ENCODE assay signal across 15 cellular contexts in genomic region chr9:6816581-6816980, GRCh38. TPM values are rescaled to one million over a fixed set of nuclear protein-coding genes. Genes with fewer than 3 reads are reported as not detected.
DNase-seq lines count a peak whose midpoint lies in the region; ATAC-seq and TF ChIP-seq lines count a peak whose summit lies in the region.
"Had no signal": no experiment of that assay in that cellular context is flagged by ENCODE, and none has a peak within 500 bp of the region (broad histone marks: within the 10 kb centered on the region; RNA-seq: fewer than 3 reads in every experiment).

No MANE protein-coding gene starts in this region.

- no peaks in the 10 kb centered on the region for H3K9me3 Mint-ChIP-seq in activated naive CD8-positive, alpha-beta T cell (ENCODE audit: low read depth)
- no peaks in the 10 kb centered on the region for H3K9me3 Mint-ChIP-seq in activated naive CD8-positive, alpha-beta T cell treated with anti-CD3 and anti-CD28 coated beads for 36 hours
- H3K9me3 Mint-ChIP-seq in activated T-helper 17 cell treated with anti-CD3 and anti-CD28 coated beads, Interleukin-2, amount 50 U/mL, for 72 hours, result no peaks in the 10 kb centered on the region
- no peaks in the 10 kb centered on the region for H3K9me3 Mint-ChIP-seq in stimulated activated naive B cell treated with anti-CD40 and anti-IgM and Interleukin-4, amounts not matched to agents 10 μg/mL and 1 μg/mL and 100 μg/mL, for 72 hours
- H3K9me3 Mint-ChIP-seq: CD8-positive, alpha-beta memory T cell; H9 had no signal

- H3K4me1 Mint-ChIP-seq in activated naive CD8-positive, alpha-beta T cell (ENCODE audit: low read depth), result peaks cover 19% of the 10 kb centered on the region
- peaks cover 12% of the 10 kb centered on the region for H3K4me1 Mint-ChIP-seq in activated naive CD8-positive, alpha-beta T cell treated with anti-CD3 and anti-CD28 coated beads for 36 hours
- peaks cover 5% of the 10 kb centered on the region for H3K4me1 Mint-ChIP-seq in activated T-helper 17 cell treated with anti-CD3 and anti-CD28 coated beads, Interleukin-2, amount 50 U/mL, for 72 hours
- peaks cover 18 to 37% of the 10 kb centered on the region in 2 donors for H3K4me1 Mint-ChIP-seq in stimulated activated naive B cell treated with anti-CD40 and anti-IgM and Interleukin-4, amounts not matched to agents 10 μg/mL and 1 μg/mL and 100 μg/mL, for 72 hours

- peak overlapping the region; percentile 17 for H3K27ac Mint-ChIP-seq in activated naive CD8-positive, alpha-beta T cell
- no peak overlapping the region for H3K27ac Mint-ChIP-seq in activated naive CD8-positive, alpha-beta T cell treated with anti-CD3 and anti-CD28 coated beads for 36 hours
- peak overlapping the region; percentile 7 for H3K27ac Mint-ChIP-seq in activated T-helper 17 cell treated with anti-CD3 and anti-CD28 coated beads, Interleukin-2, amount 50 U/mL, for 72 hours
- H3K27ac Mint-ChIP-seq in stimulated activated naive B cell treated with anti-CD40 and anti-IgM and Interleukin-4, amounts not matched to agents 10 μg/mL and 1 μg/mL and 100 μg/mL, for 72 hours, result no peak overlapping the region
- H3K27ac Mint-ChIP-seq: H9 had no signal

- peak; percentile 55 for ATAC-seq in HG02870 (IDR thresholded peaks at IDR 0.05; ENCODE audit: unreplicated experiment)
- no peak for ATAC-seq in activated T-helper 17 cell treated with anti-CD3 and anti-CD28 coated beads, Interleukin-2, amount 50 U/mL, for 72 hours (replicated peaks)
- peak; percentile 80 for ATAC-seq in stimulated activated naive B cell treated with anti-CD40 and anti-IgM and Interleukin-4, amounts not matched to agents 10 μg/mL and 1 μg/mL and 100 μg/mL, for 72 hours (replicated peaks)
- ATAC-seq: PC-3 had no signal

- H3K36me3 Mint-ChIP-seq in activated naive CD8-positive, alpha-beta T cell, result peaks cover 18% of the 10 kb centered on the region
- peaks cover 18% of the 10 kb centered on the region for H3K36me3 Mint-ChIP-seq in activated naive CD8-positive, alpha-beta T cell treated with anti-CD3 and anti-CD28 coated beads for 36 hours
- peaks cover 57% of the 10 kb centered on the region for H3K36me3 Mint-ChIP-seq in activated T-helper 17 cell treated with anti-CD3 and anti-CD28 coated beads, Interleukin-2, amount 50 U/mL, for 72 hours (ENCODE audit: low read depth)
- peaks cover 19 to 36% of the 10 kb centered on the region in 2 donors for H3K36me3 Mint-ChIP-seq in stimulated activated naive B cell treated with anti-CD40 and anti-IgM and Interleukin-4, amounts not matched to agents 10 μg/mL and 1 μg/mL and 100 μg/mL, for 72 hours

- H3K27me3 ChIP-seq in Peyer's patch, result no peaks in the 10 kb centered on the region

- H3K4me3 ChIP-seq in Peyer's patch, result no peak overlapping the region

- H3K9me3 ChIP-seq in Peyer's patch, result no peaks in the 10 kb centered on the region

- DNase-seq in activated naive CD8-positive, alpha-beta T cell treated with anti-CD3 and anti-CD28 coated beads for 36 hours, result no peak
- DNase-seq in stimulated activated naive B cell treated with anti-CD40 and anti-IgM and Interleukin-4, amounts not matched to agents 10 μg/mL and 1 μg/mL and 100 μg/mL, for 72 hours, result no peak
- no peak for DNase-seq in Peyer's patch
- no peak for DNase-seq in stimulated activated CD4-positive, alpha-beta T cell treated with anti-CD3 and anti-CD28 coated beads, Interleukin-4, amount 100 ng/mL, for 4 hours
- DNase-seq: CD8-positive, alpha-beta memory T cell; H9; IMR-90; NCI-H1048; NCI-H2107; NCI-H226; NCI-H526; PC-3 had no signal

- H3K27me3 Mint-ChIP-seq in activated naive CD8-positive, alpha-beta T cell, result no peaks in the 10 kb centered on the region
- no peaks in the 10 kb centered on the region for H3K27me3 Mint-ChIP-seq in activated naive CD8-positive, alpha-beta T cell treated with anti-CD3 and anti-CD28 coated beads for 36 hours
- no peaks in the 10 kb centered on the region for H3K27me3 Mint-ChIP-seq in activated T-helper 17 cell treated with anti-CD3 and anti-CD28 coated beads, Interleukin-2, amount 50 U/mL, for 72 hours
- H3K27me3 Mint-ChIP-seq in stimulated activated naive B cell treated with anti-CD40 and anti-IgM and Interleukin-4, amounts not matched to agents 10 μg/mL and 1 μg/mL and 100 μg/mL, for 72 hours, result no peaks in the 10 kb centered on the region
- H3K27me3 Mint-ChIP-seq: CD8-positive, alpha-beta memory T cell had no signal

- H3K4me1 ChIP-seq in Peyer's patch, result peaks cover 0 to 5% (median 0%) of the 10 kb centered on the region in 4 donors

- TF ChIP-seq POLR2A in Peyer's patch (IDR thresholded peaks at IDR 0.05), result no peak

- H3K4me3 Mint-ChIP-seq in activated naive CD8-positive, alpha-beta T cell, result no peak overlapping the region
- no peak overlapping the region for H3K4me3 Mint-ChIP-seq in activated naive CD8-positive, alpha-beta T cell treated with anti-CD3 and anti-CD28 coated beads for 36 hours
- H3K4me3 Mint-ChIP-seq in activated T-helper 17 cell treated with anti-CD3 and anti-CD28 coated beads, Interleukin-2, amount 50 U/mL, for 72 hours, result no peak overlapping the region
- H3K4me3 Mint-ChIP-seq in stimulated activated naive B cell treated with anti-CD40 and anti-IgM and Interleukin-4, amounts not matched to agents 10 μg/mL and 1 μg/mL and 100 μg/mL, for 72 hours, result peak overlapping the region; percentile 2 to 10
- H3K4me3 Mint-ChIP-seq: CD8-positive, alpha-beta memory T cell; H9 had no signal

- no peak overlapping the region for H3K27ac ChIP-seq in Peyer's patch

- H3K36me3 ChIP-seq in Peyer's patch, result peaks cover 0 to 6% (median 0%) of the 10 kb centered on the region in 3 donors

- TF ChIP-seq CTCF in Peyer's patch (IDR thresholded peaks at IDR 0.05), result no peak

RNA-seq across cellular contexts. Expression of gene KDM4C, which starts 58.8 kb away (rescaled TPM):
- 10 to 100 TPM; 22.7 to 22.9 TPM for total RNA-seq in activated naive CD8-positive, alpha-beta T cell treated with anti-CD3 and anti-CD28 coated beads for 36 hours
- 10 to 100 TPM; 46.6 to 70.9 TPM for total RNA-seq in activated T-helper 17 cell treated with anti-CD3 and anti-CD28 coated beads, Interleukin-2, amount 50 U/mL, for 72 hours
- 100 to 1,000 TPM in 3 of 4 donors, 10 to 100 TPM in 1; 90.7 to 125 (median 107) TPM for total RNA-seq in Peyer's patch

Comparison
In these comparisons a context has a peak if more than half of its experiments do, and no peak if none do; other contexts are left out.
1. H3K27ac Mint-ChIP-seq: peak in activated naive CD8-positive, alpha-beta T cell (single experiment) and activated T-helper 17 cell treated with anti-CD3 and anti-CD28 coated beads, Interleukin-2, amount 50 U/mL, for 72 hours (single experiment); none in activated naive CD8-positive, alpha-beta T cell treated with anti-CD3 and anti-CD28 coated beads for 36 hours (single experiment) and stimulated activated naive B cell treated with anti-CD40 and anti-IgM and Interleukin-4, amounts not matched to agents 10 μg/mL and 1 μg/mL and 100 μg/mL, for 72 hours (single experiment).
2. H3K4me3 Mint-ChIP-seq: peak in stimulated activated naive B cell treated with anti-CD40 and anti-IgM and Interleukin-4, amounts not matched to agents 10 μg/mL and 1 μg/mL and 100 μg/mL, for 72 hours (2 of 2); none in activated naive CD8-positive, alpha-beta T cell (single experiment), activated naive CD8-positive, alpha-beta T cell treated with anti-CD3 and anti-CD28 coated beads for 36 hours (single experiment) and activated T-helper 17 cell treated with anti-CD3 and anti-CD28 coated beads, Interleukin-2, amount 50 U/mL, for 72 hours (single experiment).